In genomic region chr19:52820472-52821205, GRCh38 we compare ENCODE assay signal across 8 cellular contexts. TPM values are rescaled to one million over a fixed set of nuclear protein-coding genes. Genes with fewer than 3 reads are reported as not detected.
A peak's percentile ranks its signal among the peaks of the same experiment; 100 is the strongest.
DNase-seq lines count a peak whose midpoint lies in the region; ATAC-seq, FAIRE-seq and TF ChIP-seq lines count a peak whose summit lies in the region.
"Not testable (repeated sequence)": the region's sequence is repeated elsewhere in the genome, so short reads cannot be mapped to it uniquely, and the experiment has no call there.

No MANE protein-coding gene starts in this region.

- not testable (repeated sequence) for H3K9me2 ChIP-seq in SU-DHL-6 (replicated peaks; ENCODE audit: insufficient read depth, low read length)

- H4K20me1 ChIP-seq in SU-DHL-6 (ENCODE audit: low read depth, low read length); astrocyte (ENCODE audit: insufficient read depth, low read length): not testable (repeated sequence)

- not testable (repeated sequence) for H3K9me3 ChIP-seq in Caco-2; HUES6 (ENCODE audit: control insufficient read depth, insufficient read depth, low read depth, low read length); SU-DHL-6 (ENCODE audit: insufficient read depth, low read length); astrocyte (ENCODE audit: insufficient read depth, low read depth, low read length)

- H3K4me3 ChIP-seq in Caco-2 (ENCODE audit: low read depth, low read length) (peak overlapping the region; percentile 63), HUES6 (ENCODE audit: low read depth, low read length) (peak overlapping the region; percentile 90), SU-DHL-6 (ENCODE audit: insufficient read depth, low read length, poor library complexity, severe bottlenecking) (peak overlapping the region; percentile 92), astrocyte (ENCODE audit: insufficient read depth, low read depth, low read length) (peak overlapping the region; percentile 74)

- H3K4me2 ChIP-seq in SU-DHL-6 (ENCODE audit: low read depth, low read length, poor library complexity, severe bottlenecking) = peak overlapping the region; percentile 65
- peak overlapping the region; percentile 90 for H3K4me2 ChIP-seq in astrocyte (ENCODE audit: low read length)

- not testable (repeated sequence) for TF ChIP-seq CTCF in Caco-2 (IDR thresholded peaks at IDR 0.05; ENCODE audit: insufficient read depth in 1 of 2, low read depth in 1 of 2, low read length in 1 of 2, severe bottlenecking in 1 of 2, unreplicated experiment in 1 of 2); SU-DHL-6 (IDR thresholded peaks at IDR 0.05; ENCODE audit: insufficient read depth, low read length, poor library complexity, severe bottlenecking); astrocyte (IDR thresholded peaks at IDR 0.05; ENCODE audit: insufficient read depth, low read depth, low read length); glutamatergic neuron (IDR thresholded peaks at IDR 0.05; ENCODE audit: partially characterized antibody, unreplicated experiment)

- ATAC-seq in GM21529 (IDR thresholded peaks at IDR 0.05; ENCODE audit: unreplicated experiment) = peak; percentile 38
- ATAC-seq in naive B cell (ENCODE audit: low read depth in 2 of 2) = peak; percentile 20 to 39

- POLR2A ChIA-PET in Caco-2 (lab: Charles Lee) = not testable (repeated sequence)

- peak overlapping the region; percentile 74 for H2AFZ ChIP-seq in SU-DHL-6 (ENCODE audit: low read depth, low read length, severe bottlenecking)
- H2AFZ ChIP-seq in astrocyte (ENCODE audit: low read depth, low read length) = peak overlapping the region; percentile 81

- TSS peak; percentile 68 for BruUV-seq in Caco-2 (replicated peaks; lab: Mats Ljungman, UMichigan)

- not testable (repeated sequence) for H3K79me2 ChIP-seq in SU-DHL-6 (ENCODE audit: insufficient read depth, low read length); astrocyte (ENCODE audit: insufficient read depth, low read length)

- FAIRE-seq in astrocyte (lab: Jason Lieb, UNC) = not testable (repeated sequence)

- H3K36me3 ChIP-seq in Caco-2 (ENCODE audit: control insufficient read depth, insufficient read depth, low read length); SU-DHL-6 (ENCODE audit: low read length); astrocyte (ENCODE audit: insufficient read depth, low read length): not testable (repeated sequence)
- H3K36me3 ChIP-seq in HUES6 (ENCODE audit: control insufficient read depth, insufficient read depth, low read length) = peaks cover 16% of the 10 kb centered on the region

- H3K27me3 ChIP-seq in Caco-2 (replicated peaks; ENCODE audit: control insufficient read depth, insufficient read depth, low read length); HUES6 (ENCODE audit: control insufficient read depth, insufficient read depth, low read length); SU-DHL-6 (ENCODE audit: low read length); astrocyte (ENCODE audit: insufficient read depth, low read length): not testable (repeated sequence)

- not testable (repeated sequence) for H3K27me3 Mint-ChIP-seq in Caco-2 (ENCODE audit: insufficient read depth, unreplicated experiment); astrocyte (ENCODE audit: low read depth, unreplicated experiment); glutamatergic neuron (ENCODE audit: unreplicated experiment); naive B cell

- H3K36me3 Mint-ChIP-seq in Caco-2 (ENCODE audit: insufficient read depth, unreplicated experiment) (peaks cover 46% of the 10 kb centered on the region), astrocyte (ENCODE audit: low read depth, unreplicated experiment) (peaks cover 25% of the 10 kb centered on the region), naive B cell (peaks cover 14 to 20% of the 10 kb centered on the region in 2 donors)
- H3K36me3 Mint-ChIP-seq in glutamatergic neuron (ENCODE audit: unreplicated experiment) = not testable (repeated sequence)

- H3K4me3 Mint-ChIP-seq in Caco-2 (ENCODE audit: unreplicated experiment) (peak overlapping the region; percentile 84), astrocyte (ENCODE audit: unreplicated experiment) (peak overlapping the region; percentile 94), glutamatergic neuron (ENCODE audit: unreplicated experiment) (peak overlapping the region; percentile 96), naive B cell (peak overlapping the region; percentile 81 to 96 (median 94))

- CTCF ChIA-PET in Caco-2 (lab: Charles Lee) = not testable (repeated sequence)

- peak overlapping the region; percentile 71 for H3K27ac Mint-ChIP-seq in Caco-2 (ENCODE audit: unreplicated experiment)
- H3K27ac Mint-ChIP-seq in astrocyte (ENCODE audit: unreplicated experiment) = peak overlapping the region; percentile 60
- peak overlapping the region; percentile 64 for H3K27ac Mint-ChIP-seq in glutamatergic neuron (ENCODE audit: unreplicated experiment)
- H3K27ac Mint-ChIP-seq in naive B cell = peak overlapping the region; percentile 87 to 97 (median 92)

- DNase-seq in Caco-2 = peak in 1 of 2 experiments; percentile 30
- DNase-seq in astrocyte (ENCODE audit: low read depth); naive B cell: not testable (repeated sequence)
- DNase-seq in glutamatergic neuron = peak; percentile 45
- peak; percentile 45 for DNase-seq in stimulated activated CD8-positive, alpha-beta memory T cell treated with anti-CD3 and anti-CD28 coated beads, Interleukin-4, amount 100 ng/mL, for 48 hours

- intact Hi-C loops in Caco-2 (cut with micrococcal nuclease; ENCODE audit: unreplicated experiment) = not testable (repeated sequence)

- H3K9me3 Mint-ChIP-seq in Caco-2 (ENCODE audit: unreplicated experiment) (peaks cover 25% of the 10 kb centered on the region), astrocyte (ENCODE audit: unreplicated experiment) (peaks cover 17% of the 10 kb centered on the region), naive B cell (peaks cover 0 to 11% (median 3%) of the 10 kb centered on the region in 7 donors)
- H3K9me3 Mint-ChIP-seq in glutamatergic neuron (ENCODE audit: unreplicated experiment) = not testable (repeated sequence)

- not testable (repeated sequence) for H3K4me1 ChIP-seq in Caco-2; HUES6 (ENCODE audit: control insufficient read depth, insufficient read depth, low read length); astrocyte (ENCODE audit: insufficient read depth, low read length)

- peak overlapping the region; percentile 79 for H3K9ac ChIP-seq in HUES6 (ENCODE audit: low read length)
- H3K9ac ChIP-seq in SU-DHL-6 (ENCODE audit: low read length) = peak overlapping the region; percentile 94
- peak overlapping the region; percentile 80 for H3K9ac ChIP-seq in astrocyte (ENCODE audit: low read length)

- peaks cover 11% of the 10 kb centered on the region for H3K4me1 Mint-ChIP-seq in Caco-2 (ENCODE audit: low read depth, unreplicated experiment)
- H3K4me1 Mint-ChIP-seq in astrocyte (ENCODE audit: low read depth, unreplicated experiment); glutamatergic neuron (ENCODE audit: low read depth, unreplicated experiment): not testable (repeated sequence)
- H3K4me1 Mint-ChIP-seq in naive B cell = peaks cover 14 to 33% (median 28%) of the 10 kb centered on the region in 3 donors

- H3F3A ChIP-seq in SU-DHL-6 (ENCODE audit: insufficient read depth) = not testable (repeated sequence)

- not testable (repeated sequence) for H3K27ac ChIP-seq in HUES6 (ENCODE audit: low read depth, low read length); astrocyte (ENCODE audit: low read depth, low read length)
- H3K27ac ChIP-seq in SU-DHL-6 (ENCODE audit: low read depth, low read length) = 0 out of 2 replicates have a peak overlapping the region, but pooled peaks have one; percentile 29

RNA-seq across cellular contexts. Expression of gene ZNF28, which starts 0.8 kb away (rescaled TPM):
- total RNA-seq in Caco-2 (2022) (27.2 and 28.2 TPM in 2 replicates), astrocyte (15.6 and 19.6 TPM in 2 replicates), glutamatergic neuron (ENCODE audit: unreplicated experiment) (21.1 TPM)
- polyA plus RNA-seq in naive B cell (ENCODE audit: low read depth in 6 of 6) = 10 to 100 TPM; 16.7 to 37.8 (median 19.8) TPM

RNA-seq across cellular contexts. Expression of gene ZNF600, which starts 34.0 kb away (rescaled TPM):
- total RNA-seq in Caco-2 (2022) (18.8 and 21.1 TPM in 2 replicates), astrocyte (5.6 and 6.4 TPM in 2 replicates), glutamatergic neuron (ENCODE audit: unreplicated experiment) (13.2 TPM)
- 10 to 100 TPM in 4 of 6 donors, 1 to 10 TPM in 2; 8.2 to 21.9 (median 10.6) TPM for polyA plus RNA-seq in naive B cell (ENCODE audit: low read depth in 6 of 6)

RNA-seq across cellular contexts. Expression of gene ZNF468, which starts 36.8 kb away (rescaled TPM):
- 29.1 and 35.8 TPM in 2 replicates for total RNA-seq in Caco-2 (2022)
- 18.6 and 20.0 TPM in 2 replicates for total RNA-seq in astrocyte
- 44.6 TPM for total RNA-seq in glutamatergic neuron (ENCODE audit: unreplicated experiment)
- 10 to 100 TPM; 22.0 to 44.5 (median 30.3) TPM for polyA plus RNA-seq in naive B cell (ENCODE audit: low read depth in 6 of 6)
